In the genomic region with DNA sequence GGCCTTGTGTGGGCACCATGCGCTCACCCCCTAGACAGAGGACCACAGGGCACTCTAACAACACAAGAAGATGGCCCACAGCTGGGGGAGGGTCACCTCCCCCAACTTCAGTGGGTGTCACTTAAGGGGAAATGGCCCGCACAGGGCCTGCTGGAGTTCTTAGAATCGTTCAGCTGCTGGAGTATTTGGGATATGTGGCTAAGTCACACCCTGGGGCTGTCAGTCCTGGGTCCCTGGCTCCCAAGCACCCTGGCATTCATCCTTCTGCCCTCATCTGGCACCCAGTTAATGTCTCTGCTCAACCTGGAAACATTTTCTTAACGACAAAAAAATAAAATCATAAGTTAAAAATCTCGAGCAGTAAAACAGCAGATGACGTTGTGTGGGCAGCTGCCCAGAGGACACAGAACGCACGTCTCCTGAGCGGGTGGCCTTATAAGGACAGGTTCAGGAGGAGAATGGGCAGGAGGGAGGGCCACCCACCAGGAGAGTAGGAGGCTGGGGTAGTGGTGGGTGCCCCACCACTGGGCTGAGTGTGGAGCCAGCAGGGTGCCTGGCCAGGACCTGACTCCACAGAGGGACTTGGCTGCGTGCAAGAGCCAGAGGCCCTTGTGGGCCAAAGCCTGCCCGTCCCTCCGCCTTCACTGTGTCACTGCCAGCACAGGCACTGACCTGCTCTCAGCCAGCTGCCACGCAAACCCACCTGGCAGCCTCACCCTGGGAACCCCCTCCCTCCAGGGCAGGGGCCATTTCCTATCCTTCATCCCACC, we compare ENCODE assay signal across 13 cellular contexts. TPM values are rescaled to one million over a fixed set of nuclear protein-coding genes. Genes with fewer than 3 reads are reported as not detected.
A peak's percentile ranks its signal among the peaks of the same experiment; 100 is the strongest.
DNase-seq lines count a peak whose midpoint lies in the region; ATAC-seq and TF ChIP-seq lines count a peak whose summit lies in the region.
"Had no signal": no experiment of that assay in that cellular context is flagged by ENCODE, and none has a peak within 500 bp of the region (broad histone marks: within the 10 kb centered on the region; RNA-seq: fewer than 3 reads in every experiment).

No MANE protein-coding gene starts in this region.

- no peaks in the 10 kb centered on the region for H3K36me3 Mint-ChIP-seq in osteocyte (ENCODE audit: unreplicated experiment)
- no peaks in the 10 kb centered on the region for H3K36me3 Mint-ChIP-seq in T-helper 17 cell (ENCODE audit: low read depth)
- no peaks in the 10 kb centered on the region for H3K36me3 Mint-ChIP-seq in activated CD4-positive, alpha-beta T cell treated with anti-CD3 and anti-CD28 coated beads, Interleukin-2, amount 10 ng/mL, durations not matched to agents 24 days and 14 days (ENCODE audit: low read depth)

- ATAC-seq in left cardiac atrium: peak; percentile 77 to 81
- no peak for ATAC-seq in T-helper 17 cell

- H3K27me3 ChIP-seq in uterus: no peaks in the 10 kb centered on the region

- no peaks in the 10 kb centered on the region for H3K9me3 Mint-ChIP-seq in osteocyte (ENCODE audit: unreplicated experiment)
- no peaks in the 10 kb centered on the region for H3K9me3 Mint-ChIP-seq in activated CD4-positive, alpha-beta T cell treated with anti-CD3 and anti-CD28 coated beads, Interleukin-2, amount 10 ng/mL, durations not matched to agents 24 days and 14 days
- H3K9me3 Mint-ChIP-seq: HFFc6, nephron progenitor cell had no signal

- TF ChIP-seq CTCF in osteocyte (IDR thresholded peaks at IDR 0.05): no peak
- no peak for TF ChIP-seq CTCF in uterus (IDR thresholded peaks at IDR 0.05)

- H3K27ac ChIP-seq in uterus: peak overlapping the region; percentile 94 to 96
- H3K27ac ChIP-seq: 22Rv1, KMS-11 had no signal

- H3K4me3 Mint-ChIP-seq in osteocyte (ENCODE audit: unreplicated experiment) (no peak overlapping the region), T-helper 17 cell (no peak overlapping the region)
- H3K4me3 Mint-ChIP-seq in activated CD4-positive, alpha-beta T cell treated with anti-CD3 and anti-CD28 coated beads, Interleukin-2, amount 10 ng/mL, durations not matched to agents 24 days and 14 days: no peak overlapping the region
- H3K4me3 Mint-ChIP-seq: HFFc6, nephron progenitor cell had no signal

- intact Hi-C loops in left cardiac atrium (cut with DNase I): loop anchor here in 1 of 2 donors (5.0 kb wide), 1 partner anchor 36 kb away; no protein-coding TSS in a partner anchor
- intact Hi-C loops in uterus (cut with DNase I; ENCODE audit: low total_unique reads): loop anchor here (10.0 kb wide), 1 partner anchor 53 kb away; no protein-coding TSS in a partner anchor
- intact Hi-C loops in activated CD4-positive, alpha-beta T cell treated with anti-CD3 and anti-CD28 coated beads, Interleukin-2, amount 10 ng/mL, durations not matched to agents 24 days and 14 days (cut with micrococcal nuclease): no loop called here

- H3K36me3 ChIP-seq in uterus: no peaks in the 10 kb centered on the region

- peak; percentile 7 to 63 for TF ChIP-seq POLR2A in uterus (IDR thresholded peaks at IDR 0.05)

- peaks cover 26% of the 10 kb centered on the region for H3K4me1 Mint-ChIP-seq in osteocyte (ENCODE audit: unreplicated experiment)
- H3K4me1 Mint-ChIP-seq in T-helper 17 cell: peaks cover 6% of the 10 kb centered on the region
- peaks cover 3% of the 10 kb centered on the region for H3K4me1 Mint-ChIP-seq in activated CD4-positive, alpha-beta T cell treated with anti-CD3 and anti-CD28 coated beads, Interleukin-2, amount 10 ng/mL, durations not matched to agents 24 days and 14 days

- H3K9me3 ChIP-seq in uterus (no peaks in the 10 kb centered on the region), T-helper 17 cell (ENCODE audit: control insufficient read depth, low read length, poor library complexity, severe bottlenecking) (no peaks in the 10 kb centered on the region)

- DNase-seq in NCI-H1092 treated with DMSO at 0.1 percent for 48 hours (lab: John Stamatoyannopoulos, UW): peak; percentile 16
- no peak for DNase-seq in NCI-H1092 (lab: John Stamatoyannopoulos, UW)
- peak; percentile 75 for DNase-seq in left cardiac atrium
- no peak for DNase-seq in osteocyte (ENCODE audit: extremely low spot score, unreplicated experiment)
- DNase-seq in uterus: peak; percentile 88 to 96
- DNase-seq in stimulated activated naive CD4-positive, alpha-beta T cell (lab: John Stamatoyannopoulos, UW): no peak
- no peak for DNase-seq in T-helper 17 cell
- no peak for DNase-seq in activated CD4-positive, alpha-beta T cell treated with anti-CD3 and anti-CD28 coated beads, Interleukin-2, amount 10 ng/mL, durations not matched to agents 24 days and 14 days
- DNase-seq: HFFc6, NCI-H2081, nephron progenitor cell had no signal

- peaks cover 9 to 10% of the 10 kb centered on the region in 2 donors for H3K4me1 ChIP-seq in uterus

- H3K27ac Mint-ChIP-seq in osteocyte (ENCODE audit: unreplicated experiment) (peak overlapping the region; percentile 35), T-helper 17 cell (no peak overlapping the region)
- H3K27ac Mint-ChIP-seq in activated CD4-positive, alpha-beta T cell treated with anti-CD3 and anti-CD28 coated beads, Interleukin-2, amount 10 ng/mL, durations not matched to agents 24 days and 14 days: no peak overlapping the region
- H3K27ac Mint-ChIP-seq: HFFc6 had no signal

- H3K27me3 Mint-ChIP-seq in osteocyte (ENCODE audit: unreplicated experiment): peaks cover 15% of the 10 kb centered on the region
- H3K27me3 Mint-ChIP-seq in T-helper 17 cell: peaks cover 19% of the 10 kb centered on the region
- H3K27me3 Mint-ChIP-seq in activated CD4-positive, alpha-beta T cell treated with anti-CD3 and anti-CD28 coated beads, Interleukin-2, amount 10 ng/mL, durations not matched to agents 24 days and 14 days: peaks cover 15% of the 10 kb centered on the region

- no peak overlapping the region for H3K4me3 ChIP-seq in uterus

RNA-seq across cellular contexts. Expression of a gene that starts 11.5 kb away (rescaled TPM):
- total RNA-seq in left cardiac atrium (1 to 10 TPM; 2.6 to 5.2 TPM), osteocyte (not detected in 2 replicates), uterus (1 to 10 TPM in 1 of 4 donors, under 1 TPM in 1, not detected in 2; 0.21 to 1.3 TPM), T-helper 17 cell (not detected)
- total RNA-seq in activated CD4-positive, alpha-beta T cell treated with anti-CD3 and anti-CD28 coated beads, Interleukin-2, amount 10 ng/mL, durations not matched to agents 24 days and 14 days: not detected in 2 replicates
- total RNA-seq: HFFc6 had no signal

RNA-seq across cellular contexts. Expression of a gene that starts 20.3 kb away (rescaled TPM):
- total RNA-seq in left cardiac atrium (10 to 100 TPM; 53.3 to 63.3 TPM), osteocyte (0.73 and 0.78 TPM in 2 replicates), uterus (100 to 1,000 TPM in 1 of 4 donors, 10 to 100 TPM in 3; 65.3 to 116 (median 76.6) TPM), T-helper 17 cell (not detected)
- not detected in 2 replicates for total RNA-seq in activated CD4-positive, alpha-beta T cell treated with anti-CD3 and anti-CD28 coated beads, Interleukin-2, amount 10 ng/mL, durations not matched to agents 24 days and 14 days
- total RNA-seq: HFFc6 had no signal

RNA-seq across cellular contexts. Expression of a gene that starts 26.9 kb away (rescaled TPM):
- total RNA-seq in left cardiac atrium (1 to 10 TPM; 2.1 to 2.9 TPM), osteocyte (5.1 and 5.4 TPM in 2 replicates), uterus (10 to 100 TPM in 1 of 4 donors, 1 to 10 TPM in 2, under 1 TPM in 1; 0.77 to 16.0 (median 3.8) TPM), T-helper 17 cell (1 to 10 TPM; 7.8 to 8.4 TPM)
- total RNA-seq in activated CD4-positive, alpha-beta T cell treated with anti-CD3 and anti-CD28 coated beads, Interleukin-2, amount 10 ng/mL, durations not matched to agents 24 days and 14 days: 6.3 and 6.6 TPM in 2 replicates

RNA-seq across cellular contexts. Expression of a gene that starts 42.9 kb away (rescaled TPM):
- total RNA-seq in left cardiac atrium (not detected), osteocyte (not detected in 2 replicates), uterus (not detected), T-helper 17 cell (not detected)
- not detected in 2 replicates for total RNA-seq in activated CD4-positive, alpha-beta T cell treated with anti-CD3 and anti-CD28 coated beads, Interleukin-2, amount 10 ng/mL, durations not matched to agents 24 days and 14 days
- total RNA-seq: HFFc6 had no signal

RNA-seq across cellular contexts. Expression of a gene that starts 45.5 kb away (rescaled TPM):
- 10 to 100 TPM; 15.7 to 19.3 TPM for total RNA-seq in left cardiac atrium
- total RNA-seq in osteocyte: 22.3 and 27.1 TPM in 2 replicates
- 10 to 100 TPM; 14.7 to 34.5 (median 26.6) TPM for total RNA-seq in uterus
- 10 to 100 TPM; 20.3 to 23.4 TPM for total RNA-seq in T-helper 17 cell
- total RNA-seq in activated CD4-positive, alpha-beta T cell treated with anti-CD3 and anti-CD28 coated beads, Interleukin-2, amount 10 ng/mL, durations not matched to agents 24 days and 14 days: 59.9 and 60.1 TPM in 2 replicates

Comparison
In these comparisons a context has a peak if more than half of its experiments do, and no peak if none do; other contexts are left out.
1. DNase-seq: peak in NCI-H1092 treated with DMSO at 0.1 percent for 48 hours (single experiment), left cardiac atrium (single experiment) and uterus (2 of 2); none in NCI-H1092 (single experiment), osteocyte (single experiment), stimulated activated naive CD4-positive, alpha-beta T cell (0 of 6), T-helper 17 cell (0 of 3) and activated CD4-positive, alpha-beta T cell treated with anti-CD3 and anti-CD28 coated beads, Interleukin-2, amount 10 ng/mL, durations not matched to agents 24 days and 14 days (single experiment).
2. RNA of a gene that starts 20.3 kb away (total RNA-seq): 65.3 to 116 TPM in uterus and 53.3 to 63.3 TPM in left cardiac atrium; 0.73 to 0.78 TPM in osteocyte, not detected in activated CD4-positive, alpha-beta T cell treated with anti-CD3 and anti-CD28 coated beads, Interleukin-2, amount 10 ng/mL, durations not matched to agents 24 days and 14 days and not detected in T-helper 17 cell; every median in the first group is over 10 times any median in the second.